Comparison of ENCODE assay signal across 12 cellular contexts in the genomic region with DNA sequence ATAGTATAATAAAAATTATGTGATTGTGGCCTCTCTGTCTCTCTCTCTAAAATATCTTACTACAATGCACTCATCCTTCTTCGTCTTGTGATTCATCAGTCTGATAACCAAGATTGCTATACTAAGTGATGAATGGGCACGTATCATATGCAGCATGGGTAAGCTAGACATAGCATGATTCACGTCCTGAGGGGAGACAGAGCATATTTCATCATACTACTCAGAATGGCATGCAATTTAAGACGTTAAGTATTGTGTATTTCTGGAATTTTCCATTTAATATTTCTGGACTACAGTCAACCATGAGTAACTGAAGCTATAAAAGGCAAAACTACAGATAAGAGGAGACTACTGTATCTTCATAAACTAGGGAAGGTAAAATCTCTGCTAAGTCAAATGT.
DNase-seq lines count a peak whose midpoint lies in the region; ATAC-seq, FAIRE-seq and TF ChIP-seq lines count a peak whose summit lies in the region.
"Had no signal": no experiment of that assay in that cellular context is flagged by ENCODE, and none has a peak within 500 bp of the region (broad histone marks: within the 10 kb centered on the region; RNA-seq: fewer than 3 reads in every experiment).

No MANE protein-coding gene starts in this region.

- no peak overlapping the region for H3K4me3 ChIP-seq in K562
- H3K4me3 ChIP-seq in mucosa of descending colon = no peak overlapping the region
- H3K4me3 ChIP-seq: gastroesophageal sphincter, tibial artery had no signal

- no peaks in the 10 kb centered on the region for H3K4me1 Mint-ChIP-seq in effector memory CD8-positive, alpha-beta T cell (ENCODE audit: low read depth in 2 of 2)

- FAIRE-seq in HTR-8/SVneo (lab: Jason Lieb, UNC) (peak; percentile 28), K562 (lab: Jason Lieb, UNC) (no peak)

- H3K27me3 ChIP-seq in K562 (ENCODE audit: control insufficient read depth in 2 of 2, insufficient read depth in 2 of 2, low read length in 2 of 2) = no peaks in the 10 kb centered on the region
- H3K27me3 ChIP-seq: gastroesophageal sphincter, tibial artery had no signal

- H3K9me3 Mint-ChIP-seq in effector memory CD8-positive, alpha-beta T cell = no peaks in the 10 kb centered on the region
- H3K9me3 Mint-ChIP-seq: T-helper 2 cell treated with Interferon-gamma antibody and Interleukin-4, amounts not matched to agents 5 μg/mL and 100 μg/mL, for 36 hours had no signal

- H3K27ac ChIP-seq in K562 (ENCODE audit: extremely low read depth, low read depth, low read length) = no peak overlapping the region
- H3K27ac ChIP-seq: gastroesophageal sphincter, tibial artery had no signal

- no peak for TF ChIP-seq EP300 in K562 (IDR thresholded peaks at IDR 0.05; ENCODE audit: low read length)

- CTCF ChIA-PET in K562 (lab: Yijun Ruan, JAX; ENCODE audit: low intra/inter-chr PET ratio) = no interaction called here

- no peaks in the 10 kb centered on the region for H3K79me2 ChIP-seq in K562 (ENCODE audit: control insufficient read depth, insufficient read depth, low read length)

- BruUV-seq in K562 (replicated peaks; lab: Mats Ljungman, UMichigan) = no TSS peak

- H3K27me3 Mint-ChIP-seq in effector memory CD8-positive, alpha-beta T cell = no peaks in the 10 kb centered on the region

- peaks cover 6% of the 10 kb centered on the region for H3K36me3 Mint-ChIP-seq in effector memory CD8-positive, alpha-beta T cell (ENCODE audit: insufficient read depth)

- DNase-seq in AG09319 (ENCODE audit: extremely low read depth, low read depth) (peak; percentile 84), HTR-8/SVneo (ENCODE audit: insufficient read length, low spot score) (peak; percentile 36), K562 (ENCODE audit: extremely low read depth in 1 of 4, low spot score in 3 of 4) (no peak), lung microvascular endothelial cell (ENCODE audit: low read depth in 2 of 2) (peak; percentile 70 to 97), SKM-1 treated with dmso at 0.1 percent for 144 hours (lab: John Stamatoyannopoulos, UW; ENCODE audit: unreplicated experiment) (no peak), mucosa of descending colon (no peak), NCI-H2107 (lab: John Stamatoyannopoulos, UW) (no peak)
- no peak for DNase-seq in effector memory CD8-positive, alpha-beta T cell
- DNase-seq: NCI-H510A, tibial artery had no signal

- in situ Hi-C loops in K562 (cut with MboI) = no loop called here

- 50% methylated on average over 4 of the region's 4 CpGs for WGBS in K562 (ENCODE audit: insufficient coverage, low coverage, missing lambda C conversion rate)

- no peaks in the 10 kb centered on the region; a peak in 1 of 5 replicates for H3K4me1 ChIP-seq in K562 (replicated peaks in 1 of 2; ENCODE audit: control insufficient read depth in 2 of 2, insufficient read depth in 2 of 2, low read length in 2 of 2)
- no peaks in the 10 kb centered on the region for H3K4me1 ChIP-seq in mucosa of descending colon (ENCODE audit: low read depth)
- H3K4me1 ChIP-seq: gastroesophageal sphincter had no signal

- H4K20me1 ChIP-seq in K562 (replicated peaks; ENCODE audit: control insufficient read depth, insufficient read depth, low read length) = no peaks in the 10 kb centered on the region

- no peak overlapping the region for H3K4me3 Mint-ChIP-seq in effector memory CD8-positive, alpha-beta T cell
- H3K4me3 Mint-ChIP-seq: T-helper 2 cell treated with Interferon-gamma antibody and Interleukin-4, amounts not matched to agents 5 μg/mL and 100 μg/mL, for 36 hours had no signal

- TF ChIP-seq CTCF in AG09319 (IDR thresholded peaks at IDR 0.05; ENCODE audit: low read depth, low read length) (no peak), K562 (IDR thresholded peaks at IDR 0.05 in 2 of 3, conservative IDR thresholded peaks at IDR 0.05 in 1 of 3; ENCODE audit: insufficient read depth in 2 of 3, low read depth in 1 of 3, low read length in 3 of 3) (no peak), mucosa of descending colon (IDR thresholded peaks at IDR 0.05) (no peak)

- no peaks in the 10 kb centered on the region for H3K9me3 ChIP-seq in K562 (replicated peaks; ENCODE audit: control insufficient read depth, insufficient read depth, low read depth, low read length)
- H3K9me3 ChIP-seq in mucosa of descending colon = no peaks in the 10 kb centered on the region
- H3K9me3 ChIP-seq: gastroesophageal sphincter, tibial artery had no signal

- H3K9ac ChIP-seq in K562 (ENCODE audit: insufficient read depth in 1 of 2, low read depth in 2 of 2, low read length in 2 of 2) = no peak overlapping the region

- ATAC-seq in K562 = no peak
- no peak for ATAC-seq in mucosa of descending colon
- ATAC-seq in effector memory CD8-positive, alpha-beta T cell (replicated peaks) = no peak
- ATAC-seq: gastroesophageal sphincter had no signal

- intact Hi-C loops in K562 (cut with micrococcal nuclease) = no loop called here
- intact Hi-C loops in mucosa of descending colon (cut with DNase I, micrococcal nuclease) = no loop called here

- H3K36me3 ChIP-seq in K562 (ENCODE audit: control insufficient read depth, insufficient read depth, low read length) (peaks cover 2% of the 10 kb centered on the region; the same call in 1 of the 3 replicates), mucosa of descending colon (ENCODE audit: low read depth) (no peaks in the 10 kb centered on the region)
- H3K36me3 ChIP-seq: gastroesophageal sphincter, tibial artery had no signal

- no peak for TF ChIP-seq POLR2A in K562 (conservative IDR thresholded peaks at IDR 0.05)

- no peak for TF ChIP-seq RAD21 in K562 (CRISPR knock-in tag; conservative IDR thresholded peaks at IDR 0.05 in 1 of 2, IDR thresholded peaks at IDR 0.05 in 1 of 2)

- POLR2A ChIA-PET in K562 (lab: Yijun Ruan, JAX) = interaction anchor here (1.0 kb wide), 1 partner anchor 196 kb away, joined by 3 read pairs; no protein-coding TSS in a partner anchor

- H2AFZ ChIP-seq in K562 (ENCODE audit: low read depth, low read length) = no peak overlapping the region

- H3K27ac Mint-ChIP-seq in effector memory CD8-positive, alpha-beta T cell = no peak overlapping the region
- H3K27ac Mint-ChIP-seq: T-helper 2 cell treated with Interferon-gamma antibody and Interleukin-4, amounts not matched to agents 5 μg/mL and 100 μg/mL, for 36 hours had no signal

- no peak overlapping the region for H3K4me2 ChIP-seq in K562 (ENCODE audit: insufficient read depth, low read length)

- H3K9me1 ChIP-seq in K562 (ENCODE audit: control insufficient read depth, insufficient read depth, low read length) = no peaks in the 10 kb centered on the region

TF ChIP-seq in K562, 482 proteins besides CTCF, POLR2A, EP300 and RAD21:
- 0 out of 2 replicates have a peak, but pooled peaks have one; percentile 22 for TF ChIP-seq FOSL1 (tag; conservative IDR thresholded peaks at IDR 0.05)
- TF ChIP-seq, protein P1, sequence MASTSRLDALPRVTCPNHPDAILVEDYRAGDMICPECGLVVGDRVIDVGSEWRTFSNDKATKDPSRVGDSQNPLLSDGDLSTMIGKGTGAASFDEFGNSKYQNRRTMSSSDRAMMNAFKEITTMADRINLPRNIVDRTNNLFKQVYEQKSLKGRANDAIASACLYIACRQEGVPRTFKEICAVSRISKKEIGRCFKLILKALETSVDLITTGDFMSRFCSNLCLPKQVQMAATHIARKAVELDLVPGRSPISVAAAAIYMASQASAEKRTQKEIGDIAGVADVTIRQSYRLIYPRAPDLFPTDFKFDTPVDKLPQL (IDR thresholded peaks at IDR 0.05; ENCODE audit: extremely low read depth, insufficient read length) = no peak
- TF ChIP-seq CEBPG (CRISPR knock-in tag; IDR thresholded peaks at IDR 0.05) = no peak
- 0 out of 4 replicates have a peak, but pooled peaks of 1 of the 2 experiments have one; percentile 27 for TF ChIP-seq CEBPG (tag; conservative IDR thresholded peaks at IDR 0.05 in 1 of 2, IDR thresholded peaks at IDR 0.05 in 1 of 2)
TF ChIP-seq in K562: peak in this region for 2.

Comparison
In these comparisons a context has a peak if more than half of its experiments do, and no peak if none do; other contexts are left out.
1. DNase-seq: peak in AG09319 (single experiment), HTR-8/SVneo (single experiment) and lung microvascular endothelial cell (2 of 2); none in K562 (0 of 4), SKM-1 treated with dmso at 0.1 percent for 144 hours (single experiment), mucosa of descending colon (0 of 3), effector memory CD8-positive, alpha-beta T cell (0 of 3) and NCI-H2107 (single experiment).